ENCODE assay signal across 9 cellular contexts in the genomic region with DNA sequence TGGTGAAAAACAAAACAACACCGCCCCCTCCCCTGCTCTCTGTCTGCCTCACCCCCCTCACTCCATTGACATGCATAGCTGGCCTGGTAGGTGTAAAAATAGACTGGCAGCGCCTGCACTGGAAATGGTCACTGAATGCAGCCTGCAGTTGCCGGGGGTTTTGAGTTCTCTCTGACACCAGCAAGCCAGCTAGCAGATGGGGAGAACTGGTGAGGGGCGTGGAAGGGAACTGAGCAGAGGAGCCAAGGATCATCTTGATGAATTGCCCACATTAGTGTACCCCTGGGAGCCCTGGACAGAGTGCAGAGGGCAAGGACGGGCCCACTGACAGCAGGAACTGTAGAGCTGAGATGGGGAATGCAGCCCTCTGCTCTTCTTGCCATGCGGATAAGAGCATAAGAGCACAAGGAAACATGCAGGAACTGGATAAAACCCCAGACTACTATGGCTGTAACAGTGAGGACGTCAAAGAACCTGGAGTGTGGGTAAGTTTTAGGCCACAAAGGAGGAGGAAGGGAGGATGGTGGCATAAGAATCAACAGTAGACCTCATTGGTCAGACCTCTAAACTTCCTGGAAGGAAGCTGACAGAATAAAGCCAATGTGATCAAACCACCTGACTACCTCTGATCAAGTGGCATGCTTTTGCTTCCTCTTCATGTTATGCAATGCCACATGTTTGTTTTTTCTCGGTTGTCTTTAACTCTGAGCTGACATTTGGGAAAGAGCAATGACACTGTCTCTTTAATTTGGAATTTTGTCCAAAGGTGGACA.
DNase-seq lines count a peak whose midpoint lies in the region; ATAC-seq, FAIRE-seq and TF ChIP-seq lines count a peak whose summit lies in the region.
"Had no signal": no experiment of that assay in that cellular context is flagged by ENCODE, and none has a peak within 500 bp of the region (broad histone marks: within the 10 kb centered on the region; RNA-seq: fewer than 3 reads in every experiment).

No MANE protein-coding gene starts in this region.

- no peak for TF ChIP-seq CTCF in hepatocyte (IDR thresholded peaks at IDR 0.05; ENCODE audit: poor library complexity)
- TF ChIP-seq CTCF in psoas muscle (IDR thresholded peaks at IDR 0.05), result no peak

- no peaks in the 10 kb centered on the region for H3K9me2 ChIP-seq in hepatocyte (replicated peaks; ENCODE audit: insufficient read depth)

- H3K79me2 ChIP-seq in hepatocyte, result no peaks in the 10 kb centered on the region

- H4K20me1 ChIP-seq in hepatocyte (ENCODE audit: insufficient read depth, poor library complexity, severe bottlenecking), result no peaks in the 10 kb centered on the region

- intact Hi-C loops in psoas muscle (cut with DNase I), result no loop called here

- 64% methylated on average over 8 of the region's 8 CpGs for WGBS in hepatocyte (ENCODE audit: low lambda C conversion rate, missing lambda C conversion rate)
- 6 to 18% (median 13%) methylated on average over 8 of the region's 8 CpGs for WGBS in psoas muscle, 3 donors

- H2AFZ ChIP-seq in hepatocyte, result no peak overlapping the region

- H3K4me3 ChIP-seq in hepatocyte, result no peak overlapping the region
- peak overlapping the region; percentile 63 for H3K4me3 ChIP-seq in psoas muscle

- peak overlapping the region; percentile 69 for H3K4me2 ChIP-seq in hepatocyte

- H3K4me1 ChIP-seq in hepatocyte (ENCODE audit: insufficient read depth) (peaks cover 22% of the 10 kb centered on the region), psoas muscle (peaks cover 9% of the 10 kb centered on the region)

- no peaks in the 10 kb centered on the region for H3K36me3 ChIP-seq in hepatocyte (replicated peaks; ENCODE audit: insufficient read depth, low read depth)
- H3K36me3 ChIP-seq in psoas muscle (ENCODE audit: insufficient read depth in 1 of 2, low read depth in 1 of 2), result no peaks in the 10 kb centered on the region

- peak; percentile 91 to 95 (median 93) for ATAC-seq in psoas muscle
- ATAC-seq in GM21786 (IDR thresholded peaks at IDR 0.05; ENCODE audit: unreplicated experiment), result no peak
- ATAC-seq in HG03432 (IDR thresholded peaks at IDR 0.05; ENCODE audit: unreplicated experiment), result no peak
- no peak for ATAC-seq in GM21619 (IDR thresholded peaks at IDR 0.05; ENCODE audit: unreplicated experiment)

- TF ChIP-seq POLR2A in GM12892 (IDR thresholded peaks at IDR 0.05; ENCODE audit: low read depth, low read length), result no peak

- peak; percentile 51 for FAIRE-seq in GM12892 (lab: Jason Lieb, UNC)

- no peak for DNase-seq in GM12892 (ENCODE audit: insufficient read length)
- DNase-seq in SHP77 treated with DMSO at 0.1 percent for 48 hours (lab: John Stamatoyannopoulos, UW), result peak; percentile 22
- no peak for DNase-seq in hepatocyte (ENCODE audit: low spot score)
- peak in 1 of 2 donors; percentile 56 for DNase-seq in psoas muscle
- no peak for DNase-seq in NCI-H345 treated with DMSO at 0.1 percent for 48 hours (lab: John Stamatoyannopoulos, UW; ENCODE audit: unreplicated experiment)
- DNase-seq: NCI-H2171 had no signal

- no peaks in the 10 kb centered on the region for H3K9me3 ChIP-seq in hepatocyte (ENCODE audit: low read depth)
- no peaks in the 10 kb centered on the region for H3K9me3 ChIP-seq in psoas muscle

- H3K27ac ChIP-seq in hepatocyte (peak overlapping the region; percentile 84), psoas muscle (peak overlapping the region; percentile 88)

- H3K27me3 ChIP-seq in hepatocyte (no peaks in the 10 kb centered on the region), psoas muscle (ENCODE audit: insufficient read depth in 3 of 3, low read length in 2 of 3) (no peaks in the 10 kb centered on the region)

Comparison
In these comparisons a context has a peak if more than half of its experiments do, and no peak if none do; other contexts are left out.
1. ATAC-seq: peak in psoas muscle (4 of 4); none in GM21786 (single experiment), HG03432 (single experiment) and GM21619 (single experiment).